8 cellular contexts compared by ENCODE assay signal in genomic region chr19:17931532-17932191, GRCh38. TPM values are rescaled to one million over a fixed set of nuclear protein-coding genes. Genes with fewer than 3 reads are reported as not detected.
A peak's percentile ranks its signal among the peaks of the same experiment; 100 is the strongest.
DNase-seq lines count a peak whose midpoint lies in the region; ATAC-seq and TF ChIP-seq lines count a peak whose summit lies in the region.

No MANE protein-coding gene starts in this region.

- peaks cover 0 to 6% of the 10 kb centered on the region in 2 donors for H3K36me3 Mint-ChIP-seq in activated naive CD4-positive, alpha-beta T cell treated with anti-CD3 and anti-CD28 coated beads, Interleukin-2, amount 50 U/mL, for 72 hours

- intact Hi-C loops in esophagus squamous epithelium (cut with DNase I): loop anchor here (5.0 kb wide), 1 partner anchor 64 kb away; no protein-coding TSS in a partner anchor

- H3K4me1 ChIP-seq in esophagus squamous epithelium: peaks cover 20 to 27% (median 20%) of the 10 kb centered on the region in 3 donors

- H3K4me3 ChIP-seq in esophagus squamous epithelium (peak overlapping the region; percentile 80 to 98 (median 88)), retinal pigment epithelial cell (ENCODE audit: low read length) (peak overlapping the region; percentile 89)

- DNase-seq in GM10248 (ENCODE audit: extremely low spot score): peak; percentile 26
- peak; percentile 79 for DNase-seq in NCI-H82 treated with DMSO at 0.1 percent for 48 hours (lab: John Stamatoyannopoulos, UW; ENCODE audit: unreplicated experiment)
- DNase-seq in esophagus squamous epithelium (lab: John Stamatoyannopoulos, UW): no peak
- DNase-seq in retinal pigment epithelial cell (ENCODE audit: low read depth): no peak
- DNase-seq in germinal center (ENCODE audit: low spot score): no peak
- DNase-seq in NCI-H2196 treated with DMSO at 0.1 percent for 48 hours (lab: John Stamatoyannopoulos, UW; ENCODE audit: unreplicated experiment): no peak
- DNase-seq in activated naive CD4-positive, alpha-beta T cell treated with anti-CD3 and anti-CD28 coated beads, Interleukin-2, amount 50 U/mL, for 72 hours (ENCODE audit: low spot score in 2 of 2): no peak

- H3K27ac Mint-ChIP-seq in activated naive CD4-positive, alpha-beta T cell treated with anti-CD3 and anti-CD28 coated beads, Interleukin-2, amount 50 U/mL, for 72 hours: peak overlapping the region in 1 of 2 donors; percentile 99

- H3K27me3 ChIP-seq in esophagus squamous epithelium: no peaks in the 10 kb centered on the region

- ATAC-seq in HG02588 (IDR thresholded peaks at IDR 0.05; ENCODE audit: unreplicated experiment): no peak
- no peak for ATAC-seq in activated naive CD4-positive, alpha-beta T cell treated with anti-CD3 and anti-CD28 coated beads, Interleukin-2, amount 50 U/mL, for 72 hours

- H3K36me3 ChIP-seq in esophagus squamous epithelium: peaks cover 0 to 11% (median 0%) of the 10 kb centered on the region in 3 donors

- 8 to 18% methylated on average over 11 of the region's 14 CpGs for WGBS in esophagus squamous epithelium, 2 donors

- H3K9me3 ChIP-seq in esophagus squamous epithelium: no peaks in the 10 kb centered on the region

- H3K9me3 Mint-ChIP-seq in activated naive CD4-positive, alpha-beta T cell treated with anti-CD3 and anti-CD28 coated beads, Interleukin-2, amount 50 U/mL, for 72 hours: peaks cover 0 to 4% of the 10 kb centered on the region in 2 donors

- H3K27ac ChIP-seq in esophagus squamous epithelium: peak overlapping the region in 1 of 4 donors; percentile 95

- CTCF ChIA-PET in GM10248 (lab: Yijun Ruan, JAX): interaction anchor here (0.7 to 12.1 kb wide), 31 partner anchors 8 to 457 kb away, joined by 3 to 295 read pairs (median 5); partner anchors contain the start of genes JAK3, RPL18A and SLC5A5

- TF ChIP-seq CTCF in GM10248 (IDR thresholded peaks at IDR 0.05; ENCODE audit: control extremely low read depth, extremely low read depth, low read depth, missing control alignments) (no peak), esophagus squamous epithelium (IDR thresholded peaks at IDR 0.05) (no peak), retinal pigment epithelial cell (conservative IDR thresholded peaks at IDR 0.05; ENCODE audit: low read depth, low read length) (no peak)

- POLR2A ChIA-PET in GM10248 (lab: Yijun Ruan, JAX): interaction anchor here (0.5 to 2.2 kb wide), 3 partner anchors 63 to 113 kb away, joined by 3 to 40 read pairs (median 3); partner anchors contain the start of gene RPL18A

- no peak for TF ChIP-seq POLR2A in esophagus squamous epithelium (IDR thresholded peaks at IDR 0.05)

RNA-seq across cellular contexts. Expression of gene CCDC124, which starts 1.2 kb away (rescaled TPM):
- total RNA-seq in esophagus squamous epithelium: 10 to 100 TPM; 50.2 to 80.6 (median 54.5) TPM
- 10 to 100 TPM; 66.4 to 80.8 TPM for total RNA-seq in activated naive CD4-positive, alpha-beta T cell treated with anti-CD3 and anti-CD28 coated beads, Interleukin-2, amount 50 U/mL, for 72 hours

RNA-seq across cellular contexts. Expression of gene KCNN1, which starts 35.2 kb away (rescaled TPM):
- total RNA-seq in esophagus squamous epithelium: 1 to 10 TPM in 1 of 4 donors, under 1 TPM in 1, not detected in 2; 0.22 to 3.1 TPM
- under 1 TPM; 0.19 to 0.36 TPM for total RNA-seq in activated naive CD4-positive, alpha-beta T cell treated with anti-CD3 and anti-CD28 coated beads, Interleukin-2, amount 50 U/mL, for 72 hours

RNA-seq across cellular contexts. Expression of gene SLC5A5, which starts 59.9 kb away (rescaled TPM):
- total RNA-seq in esophagus squamous epithelium: under 1 TPM in 2 of 4 donors, not detected in 2; 0.18 to 0.19 TPM
- 1 to 10 TPM; 1.5 to 2.0 TPM for total RNA-seq in activated naive CD4-positive, alpha-beta T cell treated with anti-CD3 and anti-CD28 coated beads, Interleukin-2, amount 50 U/mL, for 72 hours

Comparison
In these comparisons a context has a peak if more than half of its experiments do, and no peak if none do; other contexts are left out.
1. DNase-seq: peak in GM10248 (single experiment) and NCI-H82 treated with DMSO at 0.1 percent for 48 hours (single experiment); none in esophagus squamous epithelium (single experiment), retinal pigment epithelial cell (single experiment), germinal center (single experiment), NCI-H2196 treated with DMSO at 0.1 percent for 48 hours (single experiment) and activated naive CD4-positive, alpha-beta T cell treated with anti-CD3 and anti-CD28 coated beads, Interleukin-2, amount 50 U/mL, for 72 hours (0 of 2).